ENCODE assay signal across 1 cellular context in genomic region chr12:7498832-7499231, GRCh38.
TF ChIP-seq lines count a peak whose summit lies in the region.

No MANE protein-coding gene starts in this region.

TF ChIP-seq in GM23338, 12 proteins besides CTCF, POLR2A, EP300 and RAD21 (continued from another document):
- no peak for TF ChIP-seq ZNF462 (CRISPR knock-in tag; IDR thresholded peaks at IDR 0.05)
- TF ChIP-seq EZH2 (IDR thresholded peaks at IDR 0.05; ENCODE audit: low read depth, unreplicated experiment), result no peak
- no peak for TF ChIP-seq ZNF114 (CRISPR knock-in tag; IDR thresholded peaks at IDR 0.05)
- TF ChIP-seq JUNB (IDR thresholded peaks at IDR 0.05; ENCODE audit: unreplicated experiment), result no peak
